12 cellular contexts compared by ENCODE assay signal in the genomic region with DNA sequence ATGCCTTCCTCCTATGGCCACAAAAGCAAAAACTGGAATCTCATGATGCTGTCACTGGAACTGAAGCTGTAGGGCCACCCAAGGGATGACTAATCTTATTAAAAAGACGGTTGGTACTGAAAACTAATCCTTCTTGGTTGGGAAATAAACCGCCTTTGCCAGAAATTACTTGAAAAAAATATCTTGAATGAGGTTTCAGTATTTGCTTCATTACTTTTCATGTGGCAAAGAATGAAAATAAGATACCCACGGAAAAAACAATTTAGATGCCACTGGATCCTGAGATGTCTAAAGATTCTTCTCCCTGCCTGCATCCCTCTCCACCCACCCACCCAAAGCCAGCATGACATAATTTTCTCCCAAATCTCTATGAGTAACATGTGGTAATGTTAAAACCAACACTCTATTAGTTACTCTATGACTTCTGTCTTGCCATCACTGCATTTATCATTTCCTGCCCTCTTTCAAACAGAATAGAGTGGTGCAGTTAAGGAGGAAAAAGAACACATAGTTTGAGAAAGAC.
DNase-seq lines count a peak whose midpoint lies in the region; ATAC-seq, FAIRE-seq and TF ChIP-seq lines count a peak whose summit lies in the region.
"Had no signal": no experiment of that assay in that cellular context is flagged by ENCODE, and none has a peak within 500 bp of the region (broad histone marks: within the 10 kb centered on the region; RNA-seq: fewer than 3 reads in every experiment).

No MANE protein-coding gene starts in this region.

- H3K27me3 Mint-ChIP-seq in activated naive CD8-positive, alpha-beta T cell treated with anti-CD3 and anti-CD28 coated beads, Interleukin-2, amount 50 U/mL, for 24 hours: peaks cover 7% of the 10 kb centered on the region
- H3K27me3 Mint-ChIP-seq in activated naive CD8-positive, alpha-beta T cell treated with anti-CD3 and anti-CD28 coated beads for 36 hours: peaks cover 4% of the 10 kb centered on the region

- H3K27ac Mint-ChIP-seq in activated naive CD8-positive, alpha-beta T cell treated with anti-CD3 and anti-CD28 coated beads, Interleukin-2, amount 50 U/mL, for 24 hours: peak overlapping the region; percentile 23
- no peak overlapping the region for H3K27ac Mint-ChIP-seq in activated naive CD8-positive, alpha-beta T cell treated with anti-CD3 and anti-CD28 coated beads for 36 hours

- DNase-seq in activated naive CD8-positive, alpha-beta T cell treated with anti-CD3 and anti-CD28 coated beads, Interleukin-2, amount 50 U/mL, for 24 hours: peak; percentile 3
- no peak for DNase-seq in activated naive CD8-positive, alpha-beta T cell treated with anti-CD3 and anti-CD28 coated beads for 36 hours
- DNase-seq in RCC 7860 (ENCODE audit: low spot score) (peak; percentile 61), fibroblast of mammary gland (ENCODE audit: low read depth) (peak; percentile 73), NCI-H2029 treated with DMSO at 0.1 percent for 48 hours (lab: John Stamatoyannopoulos, UW) (no peak), NCI-H1105 (lab: John Stamatoyannopoulos, UW) (no peak), hepatic stellate cell (ENCODE audit: low spot score) (no peak)
- DNase-seq in stimulated activated CD8-positive, alpha-beta memory T cell treated with anti-CD3 and anti-CD28 coated beads, Interleukin-4, amount 100 ng/mL, for 24 hours (ENCODE audit: low read depth): peak; percentile 1
- DNase-seq: NCI-H2081, occipital lobe, upper lobe of right lung had no signal

- H3K36me3 Mint-ChIP-seq in activated naive CD8-positive, alpha-beta T cell treated with anti-CD3 and anti-CD28 coated beads, Interleukin-2, amount 50 U/mL, for 24 hours (ENCODE audit: low read depth): no peaks in the 10 kb centered on the region
- no peaks in the 10 kb centered on the region for H3K36me3 Mint-ChIP-seq in activated naive CD8-positive, alpha-beta T cell treated with anti-CD3 and anti-CD28 coated beads for 36 hours

- H3K9me3 Mint-ChIP-seq in activated naive CD8-positive, alpha-beta T cell treated with anti-CD3 and anti-CD28 coated beads, Interleukin-2, amount 50 U/mL, for 24 hours: no peaks in the 10 kb centered on the region
- H3K9me3 Mint-ChIP-seq in activated naive CD8-positive, alpha-beta T cell treated with anti-CD3 and anti-CD28 coated beads for 36 hours: no peaks in the 10 kb centered on the region

- peak; percentile 74 for FAIRE-seq in RCC 7860 (lab: Jason Lieb, UNC)

- ATAC-seq in activated naive CD8-positive, alpha-beta T cell treated with anti-CD3 and anti-CD28 coated beads, Interleukin-2, amount 50 U/mL, for 24 hours: peak; percentile 84
- ATAC-seq: upper lobe of right lung had no signal

- H3K4me3 ChIP-seq in fibroblast of mammary gland (ENCODE audit: control insufficient read depth, low read depth, low read length): no peak overlapping the region
- H3K4me3 ChIP-seq: BLaER1 treated with 17β-estradiol and CSF1 and Interleukin-3, amounts not matched to agents 10 nM and 100 nM; upper lobe of right lung had no signal

- no peak for TF ChIP-seq CTCF in fibroblast of mammary gland (conservative IDR thresholded peaks at IDR 0.05; ENCODE audit: control insufficient read depth, insufficient read depth, low read depth, low read length)

- no peak overlapping the region for H3K4me3 Mint-ChIP-seq in activated naive CD8-positive, alpha-beta T cell treated with anti-CD3 and anti-CD28 coated beads, Interleukin-2, amount 50 U/mL, for 24 hours
- no peak overlapping the region for H3K4me3 Mint-ChIP-seq in activated naive CD8-positive, alpha-beta T cell treated with anti-CD3 and anti-CD28 coated beads for 36 hours

- peaks cover 5% of the 10 kb centered on the region for H3K4me1 Mint-ChIP-seq in activated naive CD8-positive, alpha-beta T cell treated with anti-CD3 and anti-CD28 coated beads, Interleukin-2, amount 50 U/mL, for 24 hours
- no peaks in the 10 kb centered on the region for H3K4me1 Mint-ChIP-seq in activated naive CD8-positive, alpha-beta T cell treated with anti-CD3 and anti-CD28 coated beads for 36 hours

Comparison
In these comparisons a context has a peak if more than half of its experiments do, and no peak if none do; other contexts are left out.
1. DNase-seq: peak in activated naive CD8-positive, alpha-beta T cell treated with anti-CD3 and anti-CD28 coated beads, Interleukin-2, amount 50 U/mL, for 24 hours (single experiment), RCC 7860 (single experiment), fibroblast of mammary gland (single experiment) and stimulated activated CD8-positive, alpha-beta memory T cell treated with anti-CD3 and anti-CD28 coated beads, Interleukin-4, amount 100 ng/mL, for 24 hours (single experiment); none in activated naive CD8-positive, alpha-beta T cell treated with anti-CD3 and anti-CD28 coated beads for 36 hours (single experiment), NCI-H2029 treated with DMSO at 0.1 percent for 48 hours (single experiment), NCI-H1105 (single experiment) and hepatic stellate cell (single experiment).